In the genomic region with DNA sequence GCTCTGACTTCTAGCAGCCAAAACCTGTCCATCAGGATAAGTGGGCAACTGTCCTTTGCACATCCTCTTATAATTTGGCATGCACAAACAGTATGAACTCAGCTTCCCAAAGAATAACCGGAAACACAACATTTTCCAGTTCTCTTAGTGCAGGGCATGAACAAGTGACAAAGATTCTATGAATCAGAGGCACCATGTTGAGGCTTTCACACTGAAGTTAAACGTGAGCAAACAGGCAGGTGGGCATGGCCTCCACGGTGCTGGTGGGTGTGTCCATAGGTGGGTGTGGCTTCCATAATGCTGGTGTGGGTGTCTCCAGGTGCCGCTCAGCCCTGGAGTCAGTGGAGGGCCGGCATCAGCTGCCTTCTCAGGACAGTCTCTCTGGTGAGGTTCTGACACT, we compare ENCODE assay signal across 18 cellular contexts.
"Had no signal": no experiment of that assay in that cellular context is flagged by ENCODE, and none has a peak within 500 bp of the region (broad histone marks: within the 10 kb centered on the region; RNA-seq: fewer than 3 reads in every experiment).

No MANE protein-coding gene starts in this region.

- H3K9me3 ChIP-seq: colonic mucosa had no signal

- ATAC-seq: activated T-cell treated with anti-CD3 and anti-CD28 coated beads, Interleukin-2, amount 50 U/mL, for 4 hours; heart right ventricle; lower lobe of right lung; natural killer cell treated with Interleukin-12 subunit alpha and Interleukin-12 subunit beta and Interleukin-15 and Interleukin-18, amount 100 ng/mL, for 72 hours; stimulated activated memory B cell treated with anti-CD40 and anti-IgM and Interleukin-4, amounts not matched to agents 10 μg/mL and 1 μg/mL and 100 μg/mL, for 72 hours had no signal

- H3K4me3 ChIP-seq: colonic mucosa, heart right ventricle, lower lobe of right lung, sigmoid colon had no signal

- DNase-seq: activated CD4-positive, alpha-beta T cell treated with anti-CD3 and anti-CD28 coated beads, Interleukin-2, amount 50 U/mL, for 1 hour; activated CD4-positive, CD25-positive, alpha-beta regulatory T cell treated with anti-CD3 and anti-CD28 coated beads, Interleukin-2, amount 50 U/mL, for 72 hours; activated CD8-positive, alpha-beta memory T cell treated with anti-CD3 and anti-CD28 coated beads, Interleukin-2, amount 50 U/mL, for 4 hours; activated effector memory CD4-positive, alpha-beta T cell treated with Interleukin-2 at 50 U/mL for 16 hours; activated naive CD4-positive, alpha-beta T cell treated with anti-CD3 and anti-CD28 coated beads, Interleukin-2, amount 50 U/mL, for 16 hours; activated T-cell treated with anti-CD3 and anti-CD28 coated beads, Interleukin-2, amount 50 U/mL, for 4 hours; aorta; brain microvascular endothelial cell; colonic mucosa; heart right ventricle; lower lobe of right lung; nucleus accumbens; posterior cingulate gyrus; sigmoid colon; stimulated activated CD4-positive, alpha-beta T cell treated with anti-CD3 and anti-CD28 coated beads, Interleukin-4, amount 100 ng/mL, for 4 hours had no signal

- H3K27me3 ChIP-seq: brain microvascular endothelial cell, colonic mucosa, sigmoid colon had no signal

- FAIRE-seq: endometrium had no signal

- H3K27ac ChIP-seq: brain microvascular endothelial cell, colonic mucosa, heart right ventricle, lower lobe of right lung, sigmoid colon had no signal

- H3K4me1 ChIP-seq: colonic mucosa, lower lobe of right lung had no signal

- H3K36me3 ChIP-seq: brain microvascular endothelial cell, colonic mucosa, heart right ventricle, lower lobe of right lung, sigmoid colon had no signal
